33 cellular contexts compared by ENCODE assay signal in the genomic region with DNA sequence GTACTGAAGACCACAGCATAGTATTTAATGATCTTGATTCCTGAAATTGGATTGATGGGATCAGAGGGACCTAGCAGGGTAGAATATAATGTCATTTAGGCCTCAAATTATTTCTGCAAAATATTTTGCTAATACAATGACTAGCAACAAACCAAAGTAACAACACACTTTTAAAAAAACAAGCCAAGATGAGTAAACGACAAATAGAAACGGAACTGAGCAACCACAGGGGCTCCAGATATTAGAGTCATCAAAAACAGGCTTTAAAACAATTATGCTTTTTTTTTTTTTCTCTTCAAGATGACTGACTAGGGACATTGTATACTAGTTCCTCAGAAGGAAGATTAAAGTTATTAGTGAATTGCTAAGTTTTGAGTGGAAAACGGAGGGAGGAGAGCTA.
"Had no signal": no experiment of that assay in that cellular context is flagged by ENCODE, and none has a peak within 500 bp of the region (broad histone marks: within the 10 kb centered on the region; RNA-seq: fewer than 3 reads in every experiment).

No MANE protein-coding gene starts in this region.

- H3K4me1 ChIP-seq: adrenal gland, body of pancreas had no signal

- H3K27me3 ChIP-seq: adrenal gland, body of pancreas, brain microvascular endothelial cell, breast epithelium had no signal

- H3K36me3 ChIP-seq: adrenal gland, brain microvascular endothelial cell, breast epithelium had no signal

- H3K27ac Mint-ChIP-seq: activated B cell treated with CpG ODN at 0.5 μM for 24 hours; activated CD4-positive, alpha-beta memory T cell treated with anti-CD3 and anti-CD28 coated beads for 36 hours; activated CD4-positive, alpha-beta T cell treated with anti-CD3 and anti-CD28 coated beads, Interleukin-2, amount 10 ng/mL, durations not matched to agents 24 days and 14 days; activated CD8-positive, alpha-beta memory T cell treated with anti-CD3 and anti-CD28 coated beads, Interleukin-2, amount 10 ng/mL, durations not matched to agents 7 days and 5 days; activated CD8-positive, alpha-beta T cell treated with anti-CD3 and anti-CD28 coated beads, Interleukin-2, amount 10 ng/mL, durations not matched to agents 7 days and 5 days; activated naive CD4-positive, alpha-beta T cell treated with anti-CD3 and anti-CD28 coated beads for 36 hours; activated naive CD4-positive, alpha-beta T cell treated with anti-CD3 and anti-CD28 coated beads, Interleukin-2, amount 50 U/mL, for 72 hours; activated naive CD8-positive, alpha-beta T cell treated with anti-CD3 and anti-CD28 coated beads for 36 hours; activated T-cell treated with anti-CD3 and anti-CD28 coated beads, Interleukin-2, amount 50 U/mL, for 24 hours; activated T-cell treated with anti-CD3 and anti-CD28 coated beads, Interleukin-2, amount 50 U/mL, for 72 hours; activated T-helper 1 cell treated with anti-CD3 and anti-CD28 coated beads, Interleukin-12 subunit alpha, Interleukin-12 subunit beta, Interleukin-2, Interleukin-4 antibody, amounts not matched to agents 30 ng/mL and 10 ng/mL and 1 ng/mL, durations not matched to agents 14 hours and 24 hours and 36 hours; activated T-helper 17 cell treated with anti-CD3 and anti-CD28 coated beads, Interleukin-2, amount 50 U/mL, for 72 hours; T-helper 2 cell treated with Interferon-gamma antibody and Interleukin-4, amounts not matched to agents 5 μg/mL and 100 μg/mL, for 36 hours had no signal

- H3K27ac ChIP-seq: adrenal gland, body of pancreas, brain microvascular endothelial cell, breast epithelium, VCaP had no signal

- H3K4me3 ChIP-seq: adrenal gland, body of pancreas, breast epithelium had no signal

- H3K9me3 ChIP-seq: adrenal gland, body of pancreas, breast epithelium had no signal

- H3K4me1 Mint-ChIP-seq: activated B cell treated with CpG ODN at 0.5 μM for 24 hours; activated CD4-positive, alpha-beta T cell treated with anti-CD3 and anti-CD28 coated beads, Interleukin-2, amount 10 ng/mL, durations not matched to agents 24 days and 14 days; activated CD8-positive, alpha-beta memory T cell treated with anti-CD3 and anti-CD28 coated beads, Interleukin-2, amount 10 ng/mL, durations not matched to agents 7 days and 5 days; activated naive CD8-positive, alpha-beta T cell treated with anti-CD3 and anti-CD28 coated beads for 36 hours; activated T-helper 17 cell treated with anti-CD3 and anti-CD28 coated beads, Interleukin-2, amount 50 U/mL, for 72 hours had no signal

- H3K27me3 Mint-ChIP-seq: activated B cell treated with CpG ODN at 0.5 μM for 24 hours; activated CD4-positive, alpha-beta memory T cell treated with anti-CD3 and anti-CD28 coated beads for 36 hours; activated CD4-positive, alpha-beta T cell treated with anti-CD3 and anti-CD28 coated beads, Interleukin-2, amount 10 ng/mL, durations not matched to agents 24 days and 14 days; activated CD8-positive, alpha-beta memory T cell treated with anti-CD3 and anti-CD28 coated beads, Interleukin-2, amount 10 ng/mL, durations not matched to agents 7 days and 5 days; activated naive CD8-positive, alpha-beta T cell treated with anti-CD3 and anti-CD28 coated beads for 36 hours; activated T-cell treated with anti-CD3 and anti-CD28 coated beads, Interleukin-2, amount 50 U/mL, for 24 hours; activated T-helper 17 cell treated with anti-CD3 and anti-CD28 coated beads, Interleukin-2, amount 50 U/mL, for 72 hours had no signal

- H3K4me3 Mint-ChIP-seq: activated B cell treated with CpG ODN at 0.5 μM for 24 hours; activated CD4-positive, alpha-beta memory T cell treated with anti-CD3 and anti-CD28 coated beads for 36 hours; activated CD4-positive, alpha-beta T cell treated with anti-CD3 and anti-CD28 coated beads, Interleukin-2, amount 10 ng/mL, durations not matched to agents 24 days and 14 days; activated CD8-positive, alpha-beta memory T cell treated with anti-CD3 and anti-CD28 coated beads, Interleukin-2, amount 10 ng/mL, durations not matched to agents 7 days and 5 days; activated CD8-positive, alpha-beta T cell treated with anti-CD3 and anti-CD28 coated beads, Interleukin-2, amount 10 ng/mL, durations not matched to agents 7 days and 5 days; activated naive CD4-positive, alpha-beta T cell treated with anti-CD3 and anti-CD28 coated beads for 36 hours; activated naive CD8-positive, alpha-beta T cell treated with anti-CD3 and anti-CD28 coated beads for 36 hours; activated T-cell treated with anti-CD3 and anti-CD28 coated beads, Interleukin-2, amount 50 U/mL, for 24 hours; activated T-cell treated with anti-CD3 and anti-CD28 coated beads, Interleukin-2, amount 50 U/mL, for 72 hours; activated T-helper 1 cell treated with anti-CD3 and anti-CD28 coated beads, Interleukin-12 subunit alpha, Interleukin-12 subunit beta, Interleukin-2, Interleukin-4 antibody, amounts not matched to agents 30 ng/mL and 10 ng/mL and 1 ng/mL, durations not matched to agents 14 hours and 24 hours and 36 hours; activated T-helper 17 cell treated with anti-CD3 and anti-CD28 coated beads, Interleukin-2, amount 50 U/mL, for 72 hours; T-helper 2 cell treated with Interferon-gamma antibody and Interleukin-4, amounts not matched to agents 5 μg/mL and 100 μg/mL, for 36 hours had no signal

- H3K36me3 Mint-ChIP-seq: activated CD4-positive, alpha-beta memory T cell treated with anti-CD3 and anti-CD28 coated beads for 36 hours; activated CD8-positive, alpha-beta memory T cell treated with anti-CD3 and anti-CD28 coated beads, Interleukin-2, amount 10 ng/mL, durations not matched to agents 7 days and 5 days; activated naive CD4-positive, alpha-beta T cell treated with anti-CD3 and anti-CD28 coated beads, Interleukin-2, amount 50 U/mL, for 72 hours; activated naive CD8-positive, alpha-beta T cell treated with anti-CD3 and anti-CD28 coated beads for 36 hours had no signal

- DNase-seq: activated B cell treated with CpG ODN at 0.5 μM for 24 hours; activated CD4-positive, alpha-beta memory T cell treated with anti-CD3 and anti-CD28 coated beads for 36 hours; activated CD4-positive, alpha-beta T cell treated with anti-CD3 and anti-CD28 coated beads for 4 hours; activated CD4-positive, alpha-beta T cell treated with anti-CD3 and anti-CD28 coated beads, Interleukin-2, amount 10 ng/mL, durations not matched to agents 24 days and 14 days; activated CD4-positive, alpha-beta T cell treated with anti-CD3 and anti-CD28 coated beads, Interleukin-2, amount 50 U/mL, for 1 hour; activated CD4-positive, alpha-beta T cell treated with anti-CD3 and anti-CD28 coated beads, Interleukin-2, amount 50 U/mL, for 4 hours; activated CD4-positive, CD25-positive, alpha-beta regulatory T cell treated with anti-CD3 and anti-CD28 coated beads, Interleukin-2, amount 50 U/mL, for 72 hours; activated CD8-positive, alpha-beta memory T cell treated with anti-CD3 and anti-CD28 coated beads for 24 hours; activated CD8-positive, alpha-beta memory T cell treated with anti-CD3 and anti-CD28 coated beads, Interleukin-2, amount 10 ng/mL, durations not matched to agents 7 days and 5 days; activated CD8-positive, alpha-beta memory T cell treated with anti-CD3 and anti-CD28 coated beads, Interleukin-2, amount 50 U/mL, for 48 hours; activated CD8-positive, alpha-beta T cell treated with anti-CD3 and anti-CD28 coated beads, Interleukin-2, amount 10 ng/mL, durations not matched to agents 7 days and 5 days; activated effector memory CD4-positive, alpha-beta T cell treated with anti-CD3 and anti-CD28 coated beads, Interleukin-2, amount 50 U/mL, for 16 hours; activated gamma-delta T cell treated with Interleukin-2 at 50 U/mL for 16 hours; activated naive CD4-positive, alpha-beta T cell; activated naive CD4-positive, alpha-beta T cell treated with anti-CD3 and anti-CD28 coated beads for 36 hours; activated naive CD4-positive, alpha-beta T cell treated with anti-CD3 and anti-CD28 coated beads, Interleukin-2, amount 50 U/mL, for 16 hours; activated naive CD8-positive, alpha-beta T cell treated with anti-CD3 and anti-CD28 coated beads for 36 hours; activated T-cell treated with anti-CD3 and anti-CD28 coated beads, Interleukin-2, amount 50 U/mL, for 24 hours; activated T-cell treated with anti-CD3 and anti-CD28 coated beads, Interleukin-2, amount 50 U/mL, for 72 hours; adrenal gland; amniotic stem cell; aorta; body of pancreas; brain microvascular endothelial cell; central memory CD4-positive, alpha-beta T cell; T-helper 2 cell; T-helper 9 cell had no signal

- H3K9me3 Mint-ChIP-seq: activated B cell treated with CpG ODN at 0.5 μM for 24 hours; activated CD4-positive, alpha-beta memory T cell treated with anti-CD3 and anti-CD28 coated beads for 36 hours; activated CD4-positive, alpha-beta T cell treated with anti-CD3 and anti-CD28 coated beads, Interleukin-2, amount 10 ng/mL, durations not matched to agents 24 days and 14 days; activated naive CD4-positive, alpha-beta T cell treated with anti-CD3 and anti-CD28 coated beads for 36 hours; activated naive CD8-positive, alpha-beta T cell treated with anti-CD3 and anti-CD28 coated beads for 36 hours; activated T-cell treated with anti-CD3 and anti-CD28 coated beads, Interleukin-2, amount 50 U/mL, for 24 hours; activated T-helper 1 cell treated with anti-CD3 and anti-CD28 coated beads, Interleukin-12 subunit alpha, Interleukin-12 subunit beta, Interleukin-2, Interleukin-4 antibody, amounts not matched to agents 30 ng/mL and 10 ng/mL and 1 ng/mL, durations not matched to agents 14 hours and 24 hours and 36 hours; activated T-helper 17 cell treated with anti-CD3 and anti-CD28 coated beads, Interleukin-2, amount 50 U/mL, for 72 hours; T-helper 2 cell treated with Interferon-gamma antibody and Interleukin-4, amounts not matched to agents 5 μg/mL and 100 μg/mL, for 36 hours had no signal

- ATAC-seq: activated CD8-positive, alpha-beta memory T cell treated with anti-CD3 and anti-CD28 coated beads, Interleukin-2, amount 10 ng/mL, durations not matched to agents 7 days and 5 days; activated CD8-positive, alpha-beta T cell treated with anti-CD3 and anti-CD28 coated beads, Interleukin-2, amount 10 ng/mL, durations not matched to agents 7 days and 5 days; activated naive CD4-positive, alpha-beta T cell treated with anti-CD3 and anti-CD28 coated beads, Interleukin-2, amount 50 U/mL, for 72 hours; activated T-cell treated with anti-CD3 and anti-CD28 coated beads, Interleukin-2, amount 50 U/mL, for 72 hours; activated T-helper 17 cell treated with anti-CD3 and anti-CD28 coated beads, Interleukin-2, amount 50 U/mL, for 72 hours; body of pancreas had no signal
